Comparison of ENCODE assay signal across 20 cellular contexts in the genomic region with DNA sequence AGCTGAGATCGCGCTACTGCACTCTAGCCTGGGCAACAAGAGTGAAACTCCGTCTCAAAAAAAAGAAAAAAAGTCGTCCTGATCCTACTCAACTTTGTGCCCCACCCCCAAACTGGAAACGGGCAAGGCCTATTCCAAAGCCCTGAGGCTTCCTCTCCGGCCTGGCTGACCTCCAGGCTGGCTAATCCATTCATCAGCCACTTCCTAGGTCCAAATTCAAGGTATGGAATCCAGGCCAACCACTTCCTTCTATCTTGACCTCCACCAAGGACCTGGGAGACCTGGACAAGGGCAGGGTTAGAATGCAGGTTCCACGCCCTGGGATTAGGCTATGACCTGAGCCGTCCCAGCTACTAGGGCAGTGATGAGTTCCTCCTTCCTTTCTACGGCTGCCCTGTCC.
"Had no signal": no experiment of that assay in that cellular context is flagged by ENCODE, and none has a peak within 500 bp of the region (broad histone marks: within the 10 kb centered on the region; RNA-seq: fewer than 3 reads in every experiment).

No MANE protein-coding gene starts in this region.

- H3K36me3 ChIP-seq: esophagus muscularis mucosa, gastrocnemius medialis, left ventricle myocardium inferior, lower lobe of right lung, spleen, tibial artery, upper lobe of right lung, vagina had no signal

- H3K9me3 ChIP-seq: esophagus muscularis mucosa, gastrocnemius medialis, left ventricle myocardium inferior, lower lobe of right lung, psoas muscle, spleen, tibial artery, upper lobe of right lung, vagina had no signal

- H3K4me1 ChIP-seq: esophagus muscularis mucosa, gastrocnemius medialis, left ventricle myocardium inferior, lower lobe of right lung, psoas muscle, spleen, tibial artery, upper lobe of right lung, vagina had no signal

- H3K27me3 ChIP-seq: dorsolateral prefrontal cortex, esophagus muscularis mucosa, gastrocnemius medialis, spleen, tibial artery, upper lobe of right lung, vagina had no signal

- DNase-seq: cortex of kidney; dorsolateral prefrontal cortex; effector CD8-positive, alpha-beta T cell; gastrocnemius medialis; left ventricle myocardium inferior; lower lobe of right lung; midbrain; psoas muscle; retina; spleen; stimulated activated CD4-positive, alpha-beta T cell treated with anti-CD3 and anti-CD28 coated beads, Interleukin-15, amount 100 ng/mL, for 24 hours; stimulated activated CD4-positive, alpha-beta T cell treated with anti-CD3 and anti-CD28 coated beads, Interleukin-1b, Interleukin-23, amount 100 ng/mL, for 48 hours; stimulated activated CD4-positive, alpha-beta T cell treated with anti-CD3 and anti-CD28 coated beads, Interleukin-4, amount 100 ng/mL, for 24 hours; tibial artery; upper lobe of right lung had no signal

- H3K27ac ChIP-seq: dorsolateral prefrontal cortex, esophagus muscularis mucosa, gastrocnemius medialis, left ventricle myocardium inferior, lower lobe of right lung, psoas muscle, tibial artery, upper lobe of right lung, vagina had no signal

- ATAC-seq: gastrocnemius medialis; lower lobe of right lung; natural killer cell treated with Interleukin-12 subunit alpha and Interleukin-12 subunit beta and Interleukin-15 and Interleukin-18, amount 100 ng/mL, for 72 hours; psoas muscle; sciatic nerve; stimulated activated memory B cell treated with anti-CD40 and anti-IgM and Interleukin-4, amounts not matched to agents 10 μg/mL and 1 μg/mL and 100 μg/mL, for 72 hours; upper lobe of right lung had no signal

- H3K4me3 ChIP-seq: dorsolateral prefrontal cortex, esophagus muscularis mucosa, gastrocnemius medialis, left ventricle myocardium inferior, lower lobe of right lung, psoas muscle, spleen, tibial artery, upper lobe of right lung, vagina had no signal
